Comparison of ENCODE assay signal across 9 cellular contexts in genomic region chr2:63053889-63054725, GRCh38. TPM values are rescaled to one million over a fixed set of nuclear protein-coding genes. Genes with fewer than 3 reads are reported as not detected.
A peak's percentile ranks its signal among the peaks of the same experiment; 100 is the strongest.
DNase-seq lines count a peak whose midpoint lies in the region; ATAC-seq, FAIRE-seq and TF ChIP-seq lines count a peak whose summit lies in the region.
"Had no signal": no experiment of that assay in that cellular context is flagged by ENCODE, and none has a peak within 500 bp of the region (broad histone marks: within the 10 kb centered on the region; RNA-seq: fewer than 3 reads in every experiment).

No MANE protein-coding gene starts in this region.

- H3K9ac ChIP-seq in kidney (ENCODE audit: low read length in 2 of 2) = no peak overlapping the region

- H3K27me3 ChIP-seq in suprapubic skin = peaks cover 91% of the 10 kb centered on the region

- ATAC-seq in GM18867 (IDR thresholded peaks at IDR 0.05; ENCODE audit: unreplicated experiment) = no peak

- intact Hi-C loops in kidney (cut with DNase I) = no loop called here

- H3K36me3 ChIP-seq in kidney (ENCODE audit: control insufficient read depth in 1 of 2, insufficient read depth in 2 of 2, low read length in 2 of 2) (no peaks in the 10 kb centered on the region), suprapubic skin (peaks cover 22% of the 10 kb centered on the region)

- DNase-seq in activated T-cell treated with anti-CD3 and anti-CD28 coated beads for 48 hours (ENCODE audit: low read depth) (peak; percentile 27), activated T-cell treated with anti-CD3 and anti-CD28 coated beads for 4 hours (no peak), kidney (peak; percentile 59), suprapubic skin (ENCODE audit: low spot score in 2 of 2) (no peak), NCI-H524 (lab: John Stamatoyannopoulos, UW) (no peak), NCI-H187 treated with DMSO at 0.1 percent for 48 hours (lab: John Stamatoyannopoulos, UW) (no peak)
- DNase-seq in activated naive CD4-positive, alpha-beta T cell treated with anti-CD3 and anti-CD28 coated beads, Interleukin-2, amount 50 U/mL, for 16 hours = peak; percentile 17

- peak overlapping the region in 1 of 2 donors; percentile 14 for H3K4me3 ChIP-seq in kidney (ENCODE audit: low read length in 2 of 2)
- peak overlapping the region; percentile 32 for H3K4me3 ChIP-seq in suprapubic skin

- H3K9me3 ChIP-seq in kidney (ENCODE audit: control insufficient read depth in 1 of 2, low read length in 2 of 2) = no peaks in the 10 kb centered on the region
- H3K9me3 ChIP-seq in suprapubic skin = no peaks in the 10 kb centered on the region

- H3K27ac ChIP-seq in kidney (ENCODE audit: low read depth in 2 of 2, low read length in 2 of 2) (no peak overlapping the region), suprapubic skin (no peak overlapping the region)

- H3K4me1 ChIP-seq in kidney (ENCODE audit: control insufficient read depth in 1 of 2, insufficient read depth in 1 of 2, low read depth in 1 of 2, low read length in 2 of 2) (peaks cover 6 to 22% of the 10 kb centered on the region in 2 donors), suprapubic skin (peaks cover 68% of the 10 kb centered on the region)
- H3K4me1 ChIP-seq: Caco-2 had no signal

- no peak for FAIRE-seq in kidney (lab: Jason Lieb, UNC)

- TF ChIP-seq POLR2A in suprapubic skin (IDR thresholded peaks at IDR 0.05) = no peak

- 68% methylated on average over 44 of the region's 51 CpGs for WGBS in suprapubic skin

- TF ChIP-seq CTCF in kidney (IDR thresholded peaks at IDR 0.05; ENCODE audit: borderline replicate concordance, extremely low read depth, insufficient read depth) (no peak), suprapubic skin (IDR thresholded peaks at IDR 0.05) (no peak)

- TF ChIP-seq EP300 in suprapubic skin (IDR thresholded peaks at IDR 0.05) = no peak

RNA-seq across cellular contexts. Expression of gene OTX1, which starts 3.5 kb away (rescaled TPM):
- total RNA-seq in kidney (not detected), suprapubic skin (10 to 100 TPM in 2 of 4 donors, 1 to 10 TPM in 2; 6.6 to 19.7 (median 10.9) TPM)
- polyA plus RNA-seq in kidney (ENCODE audit: insufficient read depth, low read depth, low replicate concordance) = not detected

Comparison
In these comparisons a context has a peak if more than half of its experiments do, and no peak if none do; other contexts are left out.
1. DNase-seq: peak in activated T-cell treated with anti-CD3 and anti-CD28 coated beads for 48 hours (single experiment), activated naive CD4-positive, alpha-beta T cell treated with anti-CD3 and anti-CD28 coated beads, Interleukin-2, amount 50 U/mL, for 16 hours (single experiment) and kidney (single experiment); none in activated T-cell treated with anti-CD3 and anti-CD28 coated beads for 4 hours (single experiment), suprapubic skin (0 of 2), NCI-H524 (0 of 2) and NCI-H187 treated with DMSO at 0.1 percent for 48 hours (single experiment).